Comparison of ENCODE assay signal across 8 cellular contexts in genomic region chr12:131928080-131928764, GRCh38. TPM values are rescaled to one million over a fixed set of nuclear protein-coding genes. Genes with fewer than 3 reads are reported as not detected.
DNase-seq lines count a peak whose midpoint lies in the region; ATAC-seq and TF ChIP-seq lines count a peak whose summit lies in the region.

No MANE protein-coding gene starts in this region.

- peak overlapping the region; percentile 53 for H3K27ac ChIP-seq in CD4-positive, alpha-beta T cell (ENCODE audit: low read depth, low read length)
- H3K27ac ChIP-seq in GM23248, result peak overlapping the region; percentile 52
- H3K27ac ChIP-seq in SK-N-MC, result no peak overlapping the region
- peak overlapping the region; percentile 40 for H3K27ac ChIP-seq in fibroblast of lung (ENCODE audit: insufficient read depth, low read length)

- POLR2A ChIA-PET in CD4-positive, alpha-beta T cell (lab: Charles Lee), result interaction anchor here (0.6 to 1.4 kb wide), 4 partner anchors 22 to 1057 kb away, joined by 3 to 10 read pairs (median 3); partner anchors contain the start of gene EP400

- no peak for TF ChIP-seq CTCF in CD4-positive, alpha-beta T cell (IDR thresholded peaks at IDR 0.05)
- TF ChIP-seq CTCF in fibroblast of lung (conservative IDR thresholded peaks at IDR 0.05 in 1 of 2, IDR thresholded peaks at IDR 0.05 in 1 of 2; ENCODE audit: low read depth in 1 of 2, low read length in 2 of 2) (no peak), osteocyte (IDR thresholded peaks at IDR 0.05) (no peak)

- no peaks in the 10 kb centered on the region for H3K9me3 ChIP-seq in CD4-positive, alpha-beta T cell (ENCODE audit: control insufficient read depth, low read length)
- no peaks in the 10 kb centered on the region for H3K9me3 ChIP-seq in GM23248 (ENCODE audit: low read depth)
- H3K9me3 ChIP-seq in SK-N-MC (ENCODE audit: low read depth, low read length), result no peaks in the 10 kb centered on the region
- no peaks in the 10 kb centered on the region for H3K9me3 ChIP-seq in fibroblast of lung (ENCODE audit: control insufficient read depth, insufficient read depth, low read depth, low read length)

- in situ Hi-C loops in GM23248 (cut with MboI), result no loop called here

- peak in 3 of 10 experiments; percentile 12 to 18 (median 16) for DNase-seq in CD4-positive, alpha-beta T cell
- DNase-seq in GM23248, result no peak
- no peak for DNase-seq in SK-N-MC (ENCODE audit: low read depth, low spot score)
- peak; percentile 10 to 17 for DNase-seq in fibroblast of lung (ENCODE audit: low read depth in 2 of 2)
- DNase-seq in osteocyte (ENCODE audit: extremely low spot score, unreplicated experiment), result no peak
- no peak for DNase-seq in activated gamma-delta T cell treated with Interleukin-2 at 50 U/mL for 16 hours

- peak; percentile 3 for ATAC-seq in CD4-positive, alpha-beta T cell (ENCODE audit: poor library complexity)
- ATAC-seq in HG03457 (IDR thresholded peaks at IDR 0.05; ENCODE audit: unreplicated experiment) (no peak), GM21381 (IDR thresholded peaks at IDR 0.05; ENCODE audit: unreplicated experiment) (no peak)

- H3K79me2 ChIP-seq in GM23248 (ENCODE audit: insufficient read depth) (peaks cover 38% of the 10 kb centered on the region), fibroblast of lung (ENCODE audit: control insufficient read depth, insufficient read depth, low read length) (peaks cover 16% of the 10 kb centered on the region)

- 21% methylated on average over 33 to 37 of the region's 37 CpGs for WGBS in GM23248 (ENCODE audit: low coverage in 1 of 2, low lambda C conversion rate in 2 of 2, missing lambda C conversion rate in 2 of 2), 2 experiments

- H3K27me3 ChIP-seq in CD4-positive, alpha-beta T cell (ENCODE audit: control insufficient read depth, insufficient read depth, low read length), result no peaks in the 10 kb centered on the region
- no peaks in the 10 kb centered on the region for H3K27me3 ChIP-seq in GM23248 (replicated peaks; ENCODE audit: insufficient read depth)
- no peaks in the 10 kb centered on the region for H3K27me3 ChIP-seq in fibroblast of lung (ENCODE audit: control insufficient read depth, insufficient read depth, low read length)

- no peaks in the 10 kb centered on the region for H3K4me1 ChIP-seq in GM23248 (ENCODE audit: insufficient read depth)
- no peaks in the 10 kb centered on the region for H3K4me1 ChIP-seq in fibroblast of lung (ENCODE audit: control insufficient read depth, extremely low read depth, insufficient read depth, low read length)

- H3K27ac Mint-ChIP-seq in CD4-positive, alpha-beta T cell, result peak overlapping the region; percentile 73
- H3K27ac Mint-ChIP-seq in osteocyte (ENCODE audit: unreplicated experiment), result peak overlapping the region; percentile 79

- H3K9me2 ChIP-seq in GM23248 (ENCODE audit: insufficient read depth), result no peaks in the 10 kb centered on the region

- H3K27me3 Mint-ChIP-seq in CD4-positive, alpha-beta T cell, result no peaks in the 10 kb centered on the region
- H3K27me3 Mint-ChIP-seq in osteocyte (ENCODE audit: unreplicated experiment), result no peaks in the 10 kb centered on the region

- H3K36me3 ChIP-seq in GM23248 (ENCODE audit: low read depth) (peaks cover 4% of the 10 kb centered on the region; the same call in 1 of the 2 replicates), SK-N-MC (ENCODE audit: insufficient read depth, low read length) (peaks cover 28% of the 10 kb centered on the region), fibroblast of lung (ENCODE audit: control insufficient read depth, insufficient read depth, low read length) (peaks cover 6% of the 10 kb centered on the region)

- no peaks in the 10 kb centered on the region for H3F3A ChIP-seq in GM23248 (ENCODE audit: insufficient read depth)

- H3K4me1 Mint-ChIP-seq in CD4-positive, alpha-beta T cell (ENCODE audit: low read depth), result peaks cover 35% of the 10 kb centered on the region
- peaks cover 18% of the 10 kb centered on the region for H3K4me1 Mint-ChIP-seq in osteocyte (ENCODE audit: unreplicated experiment)

- H3K9me3 Mint-ChIP-seq in CD4-positive, alpha-beta T cell, result no peaks in the 10 kb centered on the region
- no peaks in the 10 kb centered on the region for H3K9me3 Mint-ChIP-seq in osteocyte (ENCODE audit: unreplicated experiment)

- H3K4me3 ChIP-seq in GM23248, result peak overlapping the region; percentile 90
- H3K4me3 ChIP-seq in SK-N-MC, result peak overlapping the region; percentile 95
- peak overlapping the region; percentile 43 to 87 (median 50) for H3K4me3 ChIP-seq in fibroblast of lung (replicated peaks in 1 of 4; ENCODE audit: control extremely low read depth in 1 of 4, insufficient read depth in 1 of 4, low read depth in 3 of 4, low read length in 4 of 4)

- intact Hi-C loops in CD4-positive, alpha-beta T cell (cut with DNase I, micrococcal nuclease), result loop anchor here in 1 of 2 experiments (2.0 kb wide), 1 partner anchor 33 kb away; the partner anchor contains the start of gene ULK1

- H3K36me3 Mint-ChIP-seq in CD4-positive, alpha-beta T cell (ENCODE audit: low read depth), result peaks cover 23% of the 10 kb centered on the region
- H3K36me3 Mint-ChIP-seq in osteocyte (ENCODE audit: unreplicated experiment), result peaks cover 6% of the 10 kb centered on the region

- peak overlapping the region; percentile 78 for H3K4me2 ChIP-seq in GM23248 (ENCODE audit: unreplicated experiment)
- H3K4me2 ChIP-seq in fibroblast of lung (ENCODE audit: extremely low read depth, insufficient read depth, low read length), result peak overlapping the region; percentile 75

- H3K9ac ChIP-seq in GM23248 (peak overlapping the region; percentile 92), SK-N-MC (ENCODE audit: insufficient read length) (peak overlapping the region; percentile 76), fibroblast of lung (ENCODE audit: insufficient read depth, low read length) (peak overlapping the region; percentile 52)

- H4K20me1 ChIP-seq in GM23248 (ENCODE audit: insufficient read depth) (no peaks in the 10 kb centered on the region), fibroblast of lung (ENCODE audit: control insufficient read depth, extremely low read depth, insufficient read depth, low read length) (no peaks in the 10 kb centered on the region)

- CTCF ChIA-PET in CD4-positive, alpha-beta T cell (lab: Charles Lee), result interaction anchor here (0.6 to 4.4 kb wide), 3 partner anchors 22 to 824 kb away, joined by 3 to 19 read pairs (median 5); partner anchors contain the start of gene EP400

- peak overlapping the region; percentile 97 for H3K4me3 Mint-ChIP-seq in CD4-positive, alpha-beta T cell
- H3K4me3 Mint-ChIP-seq in osteocyte (ENCODE audit: unreplicated experiment), result peak overlapping the region; percentile 81

- H2AFZ ChIP-seq in GM23248 (peak overlapping the region; percentile 82), fibroblast of lung (ENCODE audit: low read length) (peak overlapping the region; percentile 61)

RNA-seq across cellular contexts. Expression of gene PUS1, which starts 0.9 kb away (rescaled TPM):
- 10 to 100 TPM; 17.7 to 18.2 TPM for total RNA-seq in CD4-positive, alpha-beta T cell
- 13.9 and 18.9 TPM in 2 replicates for total RNA-seq in GM23248 (2014; rRNA removed; shearing (Covaris generic))
- polyA plus RNA-seq in GM23248 (2016; fragmentation: Nextera tagmentation; extraction: Ambion mirVana), result 13.0 and 14.0 TPM in 2 replicates
- 7.2 and 10.1 TPM in 2 replicates for total RNA-seq in fibroblast of lung
- 8.3 and 13.7 TPM in 2 replicates for polyA plus RNA-seq in fibroblast of lung
- 11.7 and 23.1 TPM in 2 replicates for polyA plus RNA-seq in fibroblast of lung (2012)
- polyA minus RNA-seq in fibroblast of lung (ENCODE audit: low replicate concordance), result 19.0 and 25.9 TPM in 2 replicates
- 18.8 and 19.5 TPM in 2 replicates for total RNA-seq in osteocyte

RNA-seq across cellular contexts. Expression of gene EP400, which starts 21.5 kb away (rescaled TPM):
- total RNA-seq in CD4-positive, alpha-beta T cell, result 10 to 100 TPM; 56.4 to 56.5 TPM
- total RNA-seq in GM23248 (2014; rRNA removed; shearing (Covaris generic)), result 8.6 and 9.6 TPM in 2 replicates
- polyA plus RNA-seq in GM23248 (2016; fragmentation: Nextera tagmentation; extraction: Ambion mirVana) (9.3 and 9.4 TPM in 2 replicates), fibroblast of lung (3.4 and 6.2 TPM in 2 replicates)
- total RNA-seq in fibroblast of lung (8.0 and 12.4 TPM in 2 replicates), osteocyte (51.3 and 51.8 TPM in 2 replicates)
- 14.4 and 17.5 TPM in 2 replicates for polyA plus RNA-seq in fibroblast of lung (2012)
- 22.4 and 24.6 TPM in 2 replicates for polyA minus RNA-seq in fibroblast of lung (ENCODE audit: low replicate concordance)

RNA-seq across cellular contexts. Expression of gene ULK1, which starts 33.8 kb away (rescaled TPM):
- 10 to 100 TPM; 85.0 to 91.6 TPM for total RNA-seq in CD4-positive, alpha-beta T cell
- total RNA-seq in GM23248 (2014; rRNA removed; shearing (Covaris generic)), result 6.9 and 7.1 TPM in 2 replicates
- polyA plus RNA-seq in GM23248 (2016; fragmentation: Nextera tagmentation; extraction: Ambion mirVana) (4.0 TPM in 2 replicates), fibroblast of lung (3.3 and 4.0 TPM in 2 replicates)
- total RNA-seq in fibroblast of lung (8.5 and 14.9 TPM in 2 replicates), osteocyte (69.6 and 74.7 TPM in 2 replicates)
- polyA plus RNA-seq in fibroblast of lung (2012), result 9.0 and 10.8 TPM in 2 replicates
- 5.3 and 6.0 TPM in 2 replicates for polyA minus RNA-seq in fibroblast of lung (ENCODE audit: low replicate concordance)

Comparison
In these comparisons a context has a peak if more than half of its experiments do, and no peak if none do; other contexts are left out.
1. DNase-seq: peak in fibroblast of lung (2 of 2); none in GM23248 (single experiment), SK-N-MC (single experiment), osteocyte (single experiment) and activated gamma-delta T cell treated with Interleukin-2 at 50 U/mL for 16 hours (single experiment).
2. Peak in every context shown above with its lines, with median percentiles within 50 percentile points of each other: H3K4me3 ChIP-seq and H3K9ac ChIP-seq.